Comparison of ENCODE assay signal across 8 cellular contexts in the genomic region with DNA sequence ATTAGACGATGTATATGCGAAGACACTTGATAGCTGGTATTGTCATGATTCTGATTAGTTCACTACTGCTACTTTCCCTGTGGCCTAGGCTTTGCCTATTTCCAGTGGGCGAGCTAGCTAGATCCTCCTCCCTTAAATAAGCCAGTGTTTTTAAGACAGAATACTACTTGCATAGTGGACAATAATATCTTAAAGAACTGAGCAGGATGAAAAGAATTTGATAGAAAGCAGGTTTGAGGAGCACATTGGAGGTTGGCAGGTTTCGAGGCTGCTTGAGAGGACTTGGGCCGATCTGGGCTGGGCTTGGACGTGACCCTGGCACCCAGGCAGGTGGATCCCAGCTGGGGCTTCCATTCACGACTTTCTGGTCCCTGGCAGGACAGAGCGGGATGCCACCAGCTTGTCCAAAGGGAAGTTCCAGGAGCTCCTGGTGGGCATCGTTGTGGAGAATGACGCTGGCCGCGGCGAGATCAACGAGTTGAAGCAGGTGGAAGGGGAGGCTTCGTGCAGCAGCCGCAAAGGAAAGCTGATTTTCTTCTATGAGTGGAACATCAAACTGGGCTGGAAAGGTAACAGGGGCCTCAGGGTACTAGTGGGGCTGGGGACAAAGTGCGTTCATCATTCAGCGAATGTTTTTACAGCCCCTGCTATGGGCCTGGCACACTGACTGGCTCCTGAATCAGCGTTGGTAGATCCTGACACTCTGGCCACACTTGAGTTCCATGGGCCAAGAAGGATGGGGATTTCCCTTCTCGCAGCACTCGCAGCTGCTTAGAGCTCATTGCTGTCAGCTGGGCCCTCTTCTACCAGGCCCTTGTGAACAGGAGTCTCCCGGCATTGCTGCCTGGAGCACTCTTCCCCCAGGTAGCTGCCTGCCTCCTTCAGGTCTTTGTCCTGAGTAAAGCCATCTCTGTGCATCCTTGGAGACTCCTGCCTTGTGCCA. TPM values are rescaled to one million over a fixed set of nuclear protein-coding genes. Genes with fewer than 3 reads are reported as not detected.
DNase-seq lines count a peak whose midpoint lies in the region; ATAC-seq, FAIRE-seq and TF ChIP-seq lines count a peak whose summit lies in the region.

No MANE protein-coding gene starts in this region.

- H3K4me1 Mint-ChIP-seq in activated CD4-positive, alpha-beta T cell treated with anti-CD3 and anti-CD28 coated beads for 36 hours, result peaks cover 60% of the 10 kb centered on the region
- H3K4me1 Mint-ChIP-seq in stimulated activated memory B cell treated with anti-CD40 and anti-IgM and Interleukin-4, amounts not matched to agents 10 μg/mL and 1 μg/mL and 100 μg/mL, for 72 hours, result peaks cover 54% of the 10 kb centered on the region

- H3K36me3 Mint-ChIP-seq in activated CD4-positive, alpha-beta T cell treated with anti-CD3 and anti-CD28 coated beads for 36 hours (ENCODE audit: low read depth), result peaks cover 52% of the 10 kb centered on the region
- peaks cover 43% of the 10 kb centered on the region for H3K36me3 Mint-ChIP-seq in stimulated activated memory B cell treated with anti-CD40 and anti-IgM and Interleukin-4, amounts not matched to agents 10 μg/mL and 1 μg/mL and 100 μg/mL, for 72 hours

- H3K4me1 ChIP-seq in gastroesophageal sphincter, result peaks cover 2 to 57% (median 41%) of the 10 kb centered on the region in 3 donors

- H3K27ac ChIP-seq in gastroesophageal sphincter, result peak overlapping the region; percentile 79 to 98 (median 96)

- DNase-seq in activated CD4-positive, alpha-beta T cell treated with anti-CD3 and anti-CD28 coated beads for 36 hours, result peak; percentile 50
- DNase-seq in activated CD4-positive, alpha-beta T cell treated with anti-CD3 and anti-CD28 coated beads for 1 hour, result no peak
- no peak for DNase-seq in D721Med (ENCODE audit: insufficient read length, low spot score)
- DNase-seq in NK-92 (lab: John Stamatoyannopoulos, UW; ENCODE audit: unreplicated experiment), result no peak

- H3K27me3 Mint-ChIP-seq in activated CD4-positive, alpha-beta T cell treated with anti-CD3 and anti-CD28 coated beads for 36 hours, result no peaks in the 10 kb centered on the region
- H3K27me3 Mint-ChIP-seq in stimulated activated memory B cell treated with anti-CD40 and anti-IgM and Interleukin-4, amounts not matched to agents 10 μg/mL and 1 μg/mL and 100 μg/mL, for 72 hours, result no peaks in the 10 kb centered on the region

- ATAC-seq in activated CD4-positive, alpha-beta T cell treated with anti-CD3 and anti-CD28 coated beads for 36 hours, result no peak
- no peak for ATAC-seq in gastroesophageal sphincter
- ATAC-seq in stimulated activated memory B cell treated with anti-CD40 and anti-IgM and Interleukin-4, amounts not matched to agents 10 μg/mL and 1 μg/mL and 100 μg/mL, for 72 hours, result no peak
- ATAC-seq in HG03095 (IDR thresholded peaks at IDR 0.05; ENCODE audit: unreplicated experiment), result no peak

- intact Hi-C loops in activated CD4-positive, alpha-beta T cell treated with anti-CD3 and anti-CD28 coated beads for 36 hours (cut with DNase I, micrococcal nuclease), result loop anchor here (5.0 to 10.0 kb wide), 6 partner anchors 112 to 1016 kb away; a partner anchor contains a TSS

- no peaks in the 10 kb centered on the region for H3K9me3 Mint-ChIP-seq in activated CD4-positive, alpha-beta T cell treated with anti-CD3 and anti-CD28 coated beads for 36 hours (ENCODE audit: low read depth)
- H3K9me3 Mint-ChIP-seq in stimulated activated memory B cell treated with anti-CD40 and anti-IgM and Interleukin-4, amounts not matched to agents 10 μg/mL and 1 μg/mL and 100 μg/mL, for 72 hours, result no peaks in the 10 kb centered on the region

- H3K9me3 ChIP-seq in gastroesophageal sphincter, result no peaks in the 10 kb centered on the region

- TF ChIP-seq CTCF in WI38 (IDR thresholded peaks at IDR 0.05; ENCODE audit: low read depth, low read length) (no peak), gastroesophageal sphincter (IDR thresholded peaks at IDR 0.05) (no peak), D721Med (IDR thresholded peaks at IDR 0.05; ENCODE audit: insufficient read depth, missing control alignments) (no peak)

- peaks cover 0 to 36% of the 10 kb centered on the region in 2 donors for H3K36me3 ChIP-seq in gastroesophageal sphincter

- no peak for TF ChIP-seq EP300 in gastroesophageal sphincter (IDR thresholded peaks at IDR 0.05)

- CTCF ChIA-PET in activated CD4-positive, alpha-beta T cell treated with anti-CD3 and anti-CD28 coated beads for 36 hours (lab: Charles Lee), result interaction anchor here (0.7 to 1.0 kb wide), 3 partner anchors 9 to 43 kb away, joined by 3 to 5 read pairs (median 3); no protein-coding TSS in a partner anchor

- WGBS in gastroesophageal sphincter (ENCODE audit: low coverage in 1 of 2), 2 donors, result 81 to 84% methylated on average over 8 to 16 of the region's 22 CpGs

- H3K27me3 ChIP-seq in gastroesophageal sphincter, result no peaks in the 10 kb centered on the region

- FAIRE-seq in D721Med (lab: Jason Lieb, UNC), result no peak

- POLR2A ChIA-PET in activated CD4-positive, alpha-beta T cell treated with anti-CD3 and anti-CD28 coated beads for 36 hours (lab: Charles Lee), result interaction anchor here (0.6 to 1.0 kb wide), 2 partner anchors 34 to 397 kb away, joined by 3 to 7 read pairs; no protein-coding TSS in a partner anchor

- H3K27ac Mint-ChIP-seq in activated CD4-positive, alpha-beta T cell treated with anti-CD3 and anti-CD28 coated beads for 36 hours, result peak overlapping the region; percentile 94
- H3K27ac Mint-ChIP-seq in stimulated activated memory B cell treated with anti-CD40 and anti-IgM and Interleukin-4, amounts not matched to agents 10 μg/mL and 1 μg/mL and 100 μg/mL, for 72 hours, result peak overlapping the region; percentile 89

- H3K4me3 Mint-ChIP-seq in activated CD4-positive, alpha-beta T cell treated with anti-CD3 and anti-CD28 coated beads for 36 hours, result peak overlapping the region; percentile 86
- peak overlapping the region; percentile 89 for H3K4me3 Mint-ChIP-seq in stimulated activated memory B cell treated with anti-CD40 and anti-IgM and Interleukin-4, amounts not matched to agents 10 μg/mL and 1 μg/mL and 100 μg/mL, for 72 hours

- no peak for TF ChIP-seq POLR2A in gastroesophageal sphincter (IDR thresholded peaks at IDR 0.05)

- peak overlapping the region; percentile 29 for H3K4me3 ChIP-seq in WI38 (ENCODE audit: low read depth, low read length)
- peak overlapping the region in 1 of 2 donors; percentile 95 for H3K4me3 ChIP-seq in gastroesophageal sphincter

RNA-seq across cellular contexts. Expression of a gene that starts 16.9 kb away (rescaled TPM):
- total RNA-seq in activated CD4-positive, alpha-beta T cell treated with anti-CD3 and anti-CD28 coated beads for 36 hours, result 10 to 100 TPM; 10.0 to 14.2 TPM
- 10 to 100 TPM; 24.0 to 41.6 (median 30.9) TPM for total RNA-seq in gastroesophageal sphincter
